8 cellular contexts compared by ENCODE assay signal in the genomic region with DNA sequence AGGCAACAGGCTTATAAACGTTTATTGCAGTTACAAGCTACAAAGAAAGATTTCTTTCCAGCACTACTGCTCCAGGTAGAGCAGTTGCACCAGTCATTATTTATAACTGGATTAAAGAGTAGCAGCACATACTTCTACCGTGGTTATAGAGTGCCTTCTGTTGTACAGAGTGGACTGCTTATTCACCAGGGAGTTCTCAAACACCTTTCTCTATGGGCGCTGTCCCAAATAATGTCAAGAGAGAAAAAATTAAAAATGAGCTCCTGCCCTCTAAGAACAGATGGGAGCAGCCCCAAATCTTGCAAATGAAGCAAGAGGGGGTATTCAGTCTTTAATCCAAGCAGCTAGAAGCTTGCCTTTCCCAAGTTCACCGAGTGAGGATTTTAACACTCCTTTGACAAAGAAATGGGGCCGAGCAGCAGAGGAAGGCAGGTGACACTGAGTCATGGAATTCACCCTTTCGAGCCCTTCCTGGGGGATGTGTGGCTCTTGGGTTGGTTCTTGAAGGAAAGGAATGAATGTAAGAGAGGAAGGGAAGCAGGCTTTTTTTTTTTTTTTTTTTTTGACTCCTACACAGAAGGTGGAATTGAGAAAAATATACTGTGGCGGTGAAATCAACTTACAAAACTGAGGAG.
DNase-seq lines count a peak whose midpoint lies in the region; ATAC-seq and TF ChIP-seq lines count a peak whose summit lies in the region.

No MANE protein-coding gene starts in this region.

- DNase-seq in stimulated activated CD4-positive, alpha-beta T cell treated with anti-CD3 and anti-CD28 coated beads, Interleukin-1b, Interleukin-23, amount 100 ng/mL, for 48 hours = peak; percentile 59
- no peak for DNase-seq in stimulated activated CD4-positive, alpha-beta T cell treated with anti-CD3 and anti-CD28 coated beads, Interleukin-4, amount 100 ng/mL, for 24 hours
- DNase-seq in NCI-H524 treated with DMSO at 0.1 percent for 48 hours (lab: John Stamatoyannopoulos, UW) (peak; percentile 94), fibroblast of pulmonary artery (ENCODE audit: low read depth) (peak; percentile 47), uterus (no peak), sigmoid colon (no peak), hypothalamus (lab: John Stamatoyannopoulos, UW) (no peak)

- intact Hi-C loops in uterus (cut with DNase I; ENCODE audit: low total_unique reads) (no loop called here), sigmoid colon (cut with DNase I) (no loop called here)

- ATAC-seq in GM21528 (IDR thresholded peaks at IDR 0.05; ENCODE audit: low FRiP score, unreplicated experiment) = no peak

- no peaks in the 10 kb centered on the region for H3K36me3 ChIP-seq in uterus
- no peaks in the 10 kb centered on the region for H3K36me3 ChIP-seq in sigmoid colon

- H3K27ac ChIP-seq in uterus = peak overlapping the region; percentile 6 to 65
- peak overlapping the region in 1 of 4 donors; percentile 17 for H3K27ac ChIP-seq in sigmoid colon

- 53 to 56% methylated on average over 7 of the region's 7 CpGs for WGBS in sigmoid colon, 2 donors

- no peak for TF ChIP-seq POLR2A in uterus (IDR thresholded peaks at IDR 0.05)
- TF ChIP-seq POLR2A in sigmoid colon (IDR thresholded peaks at IDR 0.05) = no peak

- H3K4me1 ChIP-seq in uterus = no peaks in the 10 kb centered on the region
- peaks cover 0 to 4% (median 0%) of the 10 kb centered on the region in 4 donors for H3K4me1 ChIP-seq in sigmoid colon

- H3K27me3 ChIP-seq in uterus (no peaks in the 10 kb centered on the region), sigmoid colon (no peaks in the 10 kb centered on the region)

- TF ChIP-seq CTCF in fibroblast of pulmonary artery (IDR thresholded peaks at IDR 0.05; ENCODE audit: low read length, missing control alignments) (no peak), uterus (IDR thresholded peaks at IDR 0.05) (no peak), sigmoid colon (IDR thresholded peaks at IDR 0.05) (no peak)

- TF ChIP-seq EP300 in sigmoid colon (IDR thresholded peaks at IDR 0.05) = no peak

- H3K9me3 ChIP-seq in uterus (no peaks in the 10 kb centered on the region), sigmoid colon (no peaks in the 10 kb centered on the region)

- H3K4me3 ChIP-seq in fibroblast of pulmonary artery (replicated peaks; ENCODE audit: low read depth, low read length) (no peak overlapping the region), uterus (no peak overlapping the region), sigmoid colon (no peak overlapping the region)

Comparison
In these comparisons a context has a peak if more than half of its experiments do, and no peak if none do; other contexts are left out.
1. DNase-seq: peak in stimulated activated CD4-positive, alpha-beta T cell treated with anti-CD3 and anti-CD28 coated beads, Interleukin-1b, Interleukin-23, amount 100 ng/mL, for 48 hours (single experiment), NCI-H524 treated with DMSO at 0.1 percent for 48 hours (single experiment) and fibroblast of pulmonary artery (single experiment); none in stimulated activated CD4-positive, alpha-beta T cell treated with anti-CD3 and anti-CD28 coated beads, Interleukin-4, amount 100 ng/mL, for 24 hours (single experiment), uterus (0 of 2), sigmoid colon (single experiment) and hypothalamus (0 of 51).